1 cellular context compared by ENCODE assay signal in the genomic region with DNA sequence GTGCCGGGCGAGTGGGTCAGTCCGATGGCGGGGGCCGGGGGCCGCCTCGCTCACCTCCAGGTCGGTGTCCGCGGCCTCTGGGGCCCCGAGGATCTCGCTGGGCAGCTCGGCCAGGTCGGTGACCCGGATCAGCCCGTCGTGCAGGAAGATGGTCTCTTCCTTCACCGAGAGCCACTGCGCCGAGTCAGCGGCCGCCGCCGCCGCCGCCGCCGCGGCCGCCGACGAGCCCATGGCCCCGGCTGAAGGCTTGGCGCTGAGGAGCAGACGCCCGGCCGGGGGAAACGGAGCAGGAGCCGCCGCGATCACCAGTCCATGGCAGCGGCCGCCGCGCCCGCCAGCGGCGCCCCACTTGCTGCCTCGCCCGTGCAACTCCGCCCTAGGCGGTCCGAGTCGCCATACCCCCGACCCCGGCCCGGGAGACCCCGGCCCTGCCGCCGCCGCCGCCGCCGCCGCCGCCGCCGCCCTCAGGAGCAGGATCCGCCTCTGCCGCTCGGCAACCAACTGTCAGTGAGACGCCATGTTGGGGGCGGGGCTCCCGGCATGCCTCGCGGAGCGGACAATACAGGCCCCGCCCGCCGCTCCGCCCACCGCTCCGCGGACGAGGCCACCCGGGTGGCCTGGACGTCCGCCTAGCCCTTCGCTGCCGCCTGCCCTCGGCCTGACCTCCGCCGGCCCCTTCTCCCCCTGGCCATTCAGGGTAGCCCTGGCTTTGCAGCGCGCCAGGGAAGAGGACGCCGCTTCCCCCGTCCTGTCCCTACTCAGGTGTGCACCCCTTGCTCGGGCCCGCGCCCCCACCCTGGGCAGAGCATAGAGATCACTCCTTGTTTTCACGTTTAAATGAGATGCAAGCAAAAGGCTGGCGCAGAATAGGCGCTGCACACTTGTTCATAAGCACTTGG.
TF ChIP-seq lines count a peak whose summit lies in the region.

A gene with protein sequence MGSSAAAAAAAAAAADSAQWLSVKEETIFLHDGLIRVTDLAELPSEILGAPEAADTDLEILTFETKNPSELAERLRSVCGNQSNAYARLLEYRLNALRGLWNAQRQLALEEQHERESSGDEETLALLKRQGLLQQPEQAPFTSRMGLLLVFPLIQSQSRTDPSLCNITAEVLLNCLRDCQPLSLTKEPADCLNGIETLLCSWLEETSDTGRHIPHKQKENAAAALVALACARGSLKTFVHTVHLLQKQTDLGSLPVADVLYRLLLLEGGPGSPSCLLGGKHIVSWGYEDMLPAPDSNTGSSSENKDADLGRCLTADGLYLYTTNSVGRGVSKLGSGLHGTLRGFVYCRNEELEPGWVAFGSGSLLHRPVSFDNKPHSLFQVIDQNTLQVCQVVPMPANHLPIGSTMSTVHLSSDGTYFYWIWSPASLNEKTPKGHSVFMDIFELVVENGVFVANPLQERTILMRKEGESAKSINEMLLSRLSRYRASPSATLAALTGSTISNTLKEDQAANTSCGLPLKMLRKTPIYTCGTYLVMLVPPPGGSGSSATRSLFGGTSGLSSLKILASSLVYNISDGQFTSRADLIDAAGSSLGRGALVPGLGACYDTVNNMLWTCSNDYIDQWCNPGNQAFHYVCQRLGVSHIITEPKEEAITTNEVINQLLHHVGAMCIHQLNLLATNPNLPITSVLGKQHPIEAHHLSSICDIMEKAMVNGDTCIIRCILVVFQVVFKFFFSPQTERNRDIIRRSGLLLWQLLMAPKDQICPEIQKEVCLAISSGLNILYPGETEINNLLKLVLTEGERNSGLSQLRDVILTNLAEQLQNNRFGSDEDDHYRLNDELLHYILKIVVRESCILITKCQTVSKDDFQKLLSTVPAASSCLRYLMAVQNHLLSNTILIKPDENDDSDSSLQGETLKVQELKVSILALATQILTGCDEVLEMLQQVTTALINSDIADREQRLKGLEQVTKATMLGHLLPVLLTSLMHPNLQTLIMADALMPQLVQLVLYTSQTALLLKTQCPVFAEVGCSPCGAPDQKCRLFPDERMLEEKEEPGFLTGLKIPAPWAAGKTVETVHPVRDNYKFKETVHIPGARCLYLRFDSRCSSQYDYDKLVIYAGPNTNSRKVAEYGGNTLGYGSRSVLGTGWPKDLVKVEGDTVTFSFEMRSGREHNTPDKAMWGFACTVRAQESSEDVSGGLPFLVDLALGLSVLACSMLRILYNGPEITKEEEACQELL (N-terminal part only) (minus strand): TSS at position 534 of the 899 bp plus-strand sequence. CDS start 303 bp downstream, at position 231.

TF ChIP-seq in SK-N-SH, 30 proteins besides CTCF, POLR2A, EP300 and RAD21 (continued from another document):
- TF ChIP-seq, protein P1, sequence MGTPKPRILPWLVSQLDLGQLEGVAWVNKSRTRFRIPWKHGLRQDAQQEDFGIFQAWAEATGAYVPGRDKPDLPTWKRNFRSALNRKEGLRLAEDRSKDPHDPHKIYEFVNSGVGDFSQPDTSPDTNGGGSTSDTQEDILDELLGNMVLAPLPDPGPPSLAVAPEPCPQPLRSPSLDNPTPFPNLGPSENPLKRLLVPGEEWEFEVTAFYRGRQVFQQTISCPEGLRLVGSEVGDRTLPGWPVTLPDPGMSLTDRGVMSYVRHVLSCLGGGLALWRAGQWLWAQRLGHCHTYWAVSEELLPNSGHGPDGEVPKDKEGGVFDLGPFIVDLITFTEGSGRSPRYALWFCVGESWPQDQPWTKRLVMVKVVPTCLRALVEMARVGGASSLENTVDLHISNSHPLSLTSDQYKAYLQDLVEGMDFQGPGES (IDR thresholded peaks at IDR 0.05; ENCODE audit: low read depth, low read length) = no peak
- peak; percentile 21; the same call in 1 of the 2 replicates for TF ChIP-seq SIN3A (IDR thresholded peaks at IDR 0.05; ENCODE audit: borderline replicate concordance, low read depth, low read length)
